ENCODE assay signal across 10 cellular contexts in genomic region chr18:8611916-8612576, GRCh38. TPM values are rescaled to one million over a fixed set of nuclear protein-coding genes. Genes with fewer than 3 reads are reported as not detected.
DNase-seq lines count a peak whose midpoint lies in the region; ATAC-seq and TF ChIP-seq lines count a peak whose summit lies in the region.
"Had no signal": no experiment of that assay in that cellular context is flagged by ENCODE, and none has a peak within 500 bp of the region (broad histone marks: within the 10 kb centered on the region; RNA-seq: fewer than 3 reads in every experiment).

No MANE protein-coding gene starts in this region.

- peaks cover 29% of the 10 kb centered on the region for H3K4me1 ChIP-seq in DND-41 (ENCODE audit: insufficient read depth, low read length)
- peaks cover 72% of the 10 kb centered on the region for H3K4me1 ChIP-seq in HUES48 (ENCODE audit: control insufficient read depth, insufficient read depth, low read length)
- H3K4me1 ChIP-seq: parathyroid adenoma had no signal

- H3K9ac ChIP-seq in DND-41 (ENCODE audit: low read depth, low read length) (peak overlapping the region; percentile 94; the same call in 1 of the 2 replicates), HUES48 (ENCODE audit: low read depth, low read length) (no peak overlapping the region), neural cell (ENCODE audit: low read length) (no peak overlapping the region)
- H3K9ac ChIP-seq: parathyroid adenoma had no signal

- TF ChIP-seq EP300 in neural cell (conservative IDR thresholded peaks at IDR 0.05; ENCODE audit: poor library complexity, severe bottlenecking), result no peak

- H3K9me3 ChIP-seq in DND-41 (ENCODE audit: insufficient read depth, low read length, severe bottlenecking) (no peaks in the 10 kb centered on the region), HUES48 (ENCODE audit: control insufficient read depth, insufficient read depth, low read length) (no peaks in the 10 kb centered on the region), neural cell (ENCODE audit: low read length) (no peaks in the 10 kb centered on the region)

- H2AFZ ChIP-seq in DND-41 (ENCODE audit: low read depth, low read length), result no peak overlapping the region
- H2AFZ ChIP-seq in neural cell (ENCODE audit: low read depth, low read length), result no peak overlapping the region
- H2AFZ ChIP-seq: parathyroid adenoma had no signal

- H3K4me3 ChIP-seq in DND-41 (ENCODE audit: low read depth in 1 of 2, low read length in 2 of 2) (peak overlapping the region in 1 of 2 experiments; percentile 91; a peak in 1 of 4 replicates), HUES48 (ENCODE audit: low read depth, low read length) (peak overlapping the region; percentile 89), neural cell (ENCODE audit: low read length) (peak overlapping the region; percentile 96)

- peaks cover 59% of the 10 kb centered on the region for H3K4me1 Mint-ChIP-seq in central memory CD8-positive, alpha-beta T cell

- no peaks in the 10 kb centered on the region for H3K9me3 Mint-ChIP-seq in central memory CD8-positive, alpha-beta T cell

- H3K36me3 ChIP-seq in DND-41 (ENCODE audit: insufficient read depth, low read length) (peaks cover 26% of the 10 kb centered on the region), HUES48 (ENCODE audit: control insufficient read depth, insufficient read depth, low read length) (peaks cover 13% of the 10 kb centered on the region; the same call in 1 of the 2 replicates), neural cell (ENCODE audit: insufficient read depth, low read length) (no peaks in the 10 kb centered on the region)

- H3K4me3 Mint-ChIP-seq in central memory CD8-positive, alpha-beta T cell, result peak overlapping the region; percentile 93

- H3K79me2 ChIP-seq in DND-41 (ENCODE audit: insufficient read depth, low read length) (peaks cover 74% of the 10 kb centered on the region), neural cell (replicated peaks; ENCODE audit: insufficient read depth, low read length) (peaks cover 64% of the 10 kb centered on the region)

- H3K27me3 ChIP-seq in DND-41 (ENCODE audit: insufficient read depth, low read length, poor library complexity), result no peaks in the 10 kb centered on the region
- H3K27me3 ChIP-seq in HUES48 (ENCODE audit: control insufficient read depth, insufficient read depth, low read length), result peaks cover 11% of the 10 kb centered on the region
- H3K27me3 ChIP-seq in neural cell (ENCODE audit: insufficient read depth, low read depth, low read length), result peaks cover 9% of the 10 kb centered on the region

- TF ChIP-seq CTCF in DND-41 (IDR thresholded peaks at IDR 0.05; ENCODE audit: borderline replicate concordance, extremely low read depth, low read length, poor library complexity, severe bottlenecking), result no peak
- no peak for TF ChIP-seq CTCF in neural cell (IDR thresholded peaks at IDR 0.05; ENCODE audit: poor library complexity, severe bottlenecking)

- H3K9me2 ChIP-seq in neural cell (ENCODE audit: insufficient read depth, low read length), result no peaks in the 10 kb centered on the region

- ATAC-seq in DND-41 (ENCODE audit: insufficient read depth, low read depth), result no peak
- ATAC-seq in central memory CD8-positive, alpha-beta T cell (replicated peaks; ENCODE audit: extremely low read depth, poor library complexity, severe bottlenecking), result no peak
- no peak for ATAC-seq in HG03097 (IDR thresholded peaks at IDR 0.05; ENCODE audit: low FRiP score, unreplicated experiment)

- H3K4me2 ChIP-seq in DND-41 (ENCODE audit: insufficient read depth, low read length) (peak overlapping the region; percentile 75; the same call in 1 of the 2 replicates), neural cell (ENCODE audit: low read length) (no peak overlapping the region)

- TF ChIP-seq RAD21 in neural cell (conservative IDR thresholded peaks at IDR 0.05), result no peak

- H4K20me1 ChIP-seq in DND-41 (ENCODE audit: insufficient read depth, low read length), result peaks cover 63% of the 10 kb centered on the region
- H4K20me1 ChIP-seq in neural cell (ENCODE audit: insufficient read depth), result peaks cover 8% of the 10 kb centered on the region

- H3K27ac Mint-ChIP-seq in central memory CD8-positive, alpha-beta T cell (ENCODE audit: low read depth), result no peak overlapping the region

- DNase-seq in DND-41 (no peak), SW480 (ENCODE audit: low spot score) (no peak)
- DNase-seq in central memory CD8-positive, alpha-beta T cell (ENCODE audit: low spot score in 2 of 2), result no peak
- no peak for DNase-seq in stimulated activated naive CD4-positive, alpha-beta T cell treated with Interleukin-2 at 50 U/mL for 16 hours (lab: John Stamatoyannopoulos, UW)
- DNase-seq: activated effector memory CD4-positive, alpha-beta T cell treated with Interleukin-2 at 50 U/mL for 16 hours; NCI-H2227 treated with DMSO at 0.1 percent for 48 hours had no signal

- no peaks in the 10 kb centered on the region for H3F3A ChIP-seq in neural cell (ENCODE audit: insufficient read depth, low read length, poor library complexity, severe bottlenecking)

- H3K27ac ChIP-seq in DND-41 (ENCODE audit: low read length), result no peak overlapping the region
- peak overlapping the region; percentile 12 for H3K27ac ChIP-seq in HUES48 (ENCODE audit: low read depth, low read length)
- no peak overlapping the region for H3K27ac ChIP-seq in neural cell (ENCODE audit: low read length)
- H3K27ac ChIP-seq: parathyroid adenoma had no signal

- H3K36me3 Mint-ChIP-seq in central memory CD8-positive, alpha-beta T cell (ENCODE audit: insufficient read depth), result peaks cover 22% of the 10 kb centered on the region

- H3K27me3 Mint-ChIP-seq in central memory CD8-positive, alpha-beta T cell, result no peaks in the 10 kb centered on the region

TF ChIP-seq in neural cell, 6 proteins besides CTCF, POLR2A, EP300 and RAD21:
- TF ChIP-seq MXI1 (conservative IDR thresholded peaks at IDR 0.05; ENCODE audit: poor library complexity, severe bottlenecking) (no peak), SMC3 (conservative IDR thresholded peaks at IDR 0.05; ENCODE audit: poor library complexity) (no peak), TAF1 (IDR thresholded peaks at IDR 0.05; ENCODE audit: low read depth) (no peak), EZH2 (IDR thresholded peaks at IDR 0.05; ENCODE audit: borderline replicate concordance, insufficient read depth, low read length, poor library complexity, severe bottlenecking) (no peak), POLR2AphosphoS5 (IDR thresholded peaks at IDR 0.05) (no peak), REST (IDR thresholded peaks at IDR 0.05; ENCODE audit: borderline replicate concordance) (no peak)

RNA-seq across cellular contexts. Expression of gene RAB12, which starts 2.8 kb away (rescaled TPM):
- polyA plus RNA-seq in neural cell, result 84.3 and 102 TPM in 2 replicates
- 89.1 and 100 TPM in 2 replicates for polyA minus RNA-seq in neural cell
